In genomic region chr7:138691166-138691565, GRCh38 we compare ENCODE assay signal across 11 cellular contexts. TPM values are rescaled to one million over a fixed set of nuclear protein-coding genes. Genes with fewer than 3 reads are reported as not detected.
"Had no signal": no experiment of that assay in that cellular context is flagged by ENCODE, and none has a peak within 500 bp of the region (broad histone marks: within the 10 kb centered on the region; RNA-seq: fewer than 3 reads in every experiment).

No MANE protein-coding gene starts in this region.

- H3K4me3 Mint-ChIP-seq: HFFc6, IgD-negative memory B cell had no signal

- H3K4me1 ChIP-seq: HAP-1 had no signal

- FAIRE-seq: HepG2 had no signal

- ATAC-seq: HCT116, HepG2 had no signal

- H3K9me3 ChIP-seq: HAP-1 had no signal

- H3K4me1 Mint-ChIP-seq: IgD-negative memory B cell had no signal

- DNase-seq: GM23248, GOT3, H7, HFFc6 had no signal

- H3K36me3 ChIP-seq: HAP-1 had no signal

- H3K27ac ChIP-seq: GM23248, HL-60 had no signal

- H3K36me3 Mint-ChIP-seq: IgD-negative memory B cell had no signal

- H3K27ac Mint-ChIP-seq: HFFc6, IgD-negative memory B cell had no signal

- H3K4me3 ChIP-seq: GM23248, HAP-1 had no signal

RNA-seq across cellular contexts. Expression of gene SVOPL, which starts 10.0 kb away (rescaled TPM):
- total RNA-seq: GM23248, H4, HepG2, HFFc6, HT1080 had no signal
